ENCODE assay signal across 9 cellular contexts in genomic region chrX:8364369-8365141, GRCh38.
DNase-seq lines count a peak whose midpoint lies in the region; ATAC-seq, FAIRE-seq and TF ChIP-seq lines count a peak whose summit lies in the region.
"Had no signal": no experiment of that assay in that cellular context is flagged by ENCODE, and none has a peak within 500 bp of the region (broad histone marks: within the 10 kb centered on the region; RNA-seq: fewer than 3 reads in every experiment).

No MANE protein-coding gene starts in this region.

- H2AFZ ChIP-seq in GM12878 (ENCODE audit: control insufficient read depth, low read depth, low read length) (no peak overlapping the region), neural progenitor cell (replicated peaks) (no peak overlapping the region)

- peak; percentile 42 for DNase-seq in DMS153 (lab: John Stamatoyannopoulos, UW)
- DNase-seq in DMS153 treated with DMSO at 0.1 percent for 48 hours (lab: John Stamatoyannopoulos, UW; ENCODE audit: unreplicated experiment), result no peak
- DNase-seq in NCI-H2227 (lab: John Stamatoyannopoulos, UW; ENCODE audit: unreplicated experiment), result peak; percentile 17
- DNase-seq in GM12878 (ENCODE audit: low read depth, low spot score), result no peak
- DNase-seq in neural progenitor cell (ENCODE audit: low spot score), result peak; percentile 68
- DNase-seq in stimulated activated effector memory CD8-positive, alpha-beta T cell treated with anti-CD3 and anti-CD28 coated beads, Interleukin-12 subunit alpha, Interleukin-12 subunit beta, amount 100 ng/mL, for 72 hours (ENCODE audit: low spot score in 2 of 2), result no peak
- DNase-seq in central memory CD4-positive, alpha-beta T cell, result no peak

- no peaks in the 10 kb centered on the region for H3K79me2 ChIP-seq in GM12878 (ENCODE audit: control insufficient read depth, insufficient read depth, low read length)
- no peaks in the 10 kb centered on the region for H3K79me2 ChIP-seq in neural progenitor cell (ENCODE audit: low read depth)

- TF ChIP-seq RAD21 in GM12878 (IDR thresholded peaks at IDR 0.05; ENCODE audit: insufficient read depth, low read depth, low read length), result no peak

- TF ChIP-seq POLR2A in GM12878 (IDR thresholded peaks at IDR 0.05; ENCODE audit: low read depth, low read length), result no peak

- H3K27me3 ChIP-seq in GM12878 (replicated peaks in 1 of 2; ENCODE audit: control insufficient read depth in 2 of 2, insufficient read depth in 2 of 2, low read length in 1 of 2), result no peaks in the 10 kb centered on the region
- H3K27me3 ChIP-seq in neural progenitor cell, result no peaks in the 10 kb centered on the region

- RAD21 ChIA-PET in GM12878 (lab: Charles Lee; ENCODE audit: unreplicated experiment), result interaction anchor here (0.8 to 1.0 kb wide), 2 partner anchors 374 to 377 kb away, joined by 3 to 4 read pairs; no protein-coding TSS in a partner anchor

- H3K27ac ChIP-seq in GM12878 (ENCODE audit: control insufficient read depth, insufficient read depth) (no peak overlapping the region), neural progenitor cell (no peak overlapping the region)

- ATAC-seq in GM12878 (peak; percentile 81), esophagus mucosa (no peak)
- ATAC-seq in stimulated activated effector memory CD8-positive, alpha-beta T cell treated with anti-CD3 and anti-CD28 coated beads, Interleukin-12 subunit alpha, Interleukin-12 subunit beta, amount 100 ng/mL, for 72 hours, result no peak

- no peak overlapping the region for H3K4me3 Mint-ChIP-seq in neural progenitor cell
- H3K4me3 Mint-ChIP-seq in stimulated activated effector memory CD8-positive, alpha-beta T cell treated with anti-CD3 and anti-CD28 coated beads, Interleukin-12 subunit alpha, Interleukin-12 subunit beta, amount 100 ng/mL, for 72 hours, result no peak overlapping the region

- H3K36me3 ChIP-seq in GM12878 (ENCODE audit: control insufficient read depth in 2 of 2, insufficient read depth in 2 of 2, low read length in 1 of 2) (no peaks in the 10 kb centered on the region), neural progenitor cell (no peaks in the 10 kb centered on the region)

- SMC1A ChIA-PET in GM12878 (lab: Charles Lee; ENCODE audit: uncharacterized antibody, unreplicated experiment), result interaction anchor here (0.9 to 1.7 kb wide), 4 partner anchors 10 to 374 kb away, joined by 3 to 8 read pairs (median 3); no protein-coding TSS in a partner anchor

- TF ChIP-seq EP300 in GM12878 (IDR thresholded peaks at IDR 0.05; ENCODE audit: borderline replicate concordance in 1 of 2, control insufficient read depth in 1 of 2, low read depth in 2 of 2, low read length in 2 of 2), result no peak

- no peaks in the 10 kb centered on the region for H3F3A ChIP-seq in neural progenitor cell (ENCODE audit: low read depth)

- no peaks in the 10 kb centered on the region for H3K9me3 Mint-ChIP-seq in neural progenitor cell
- peaks cover 5% of the 10 kb centered on the region for H3K9me3 Mint-ChIP-seq in stimulated activated effector memory CD8-positive, alpha-beta T cell treated with anti-CD3 and anti-CD28 coated beads, Interleukin-12 subunit alpha, Interleukin-12 subunit beta, amount 100 ng/mL, for 72 hours

- POLR2A ChIA-PET in GM12878 (lab: Charles Lee), result no interaction called here

- H3K27me3 Mint-ChIP-seq in neural progenitor cell (ENCODE audit: insufficient read depth, low read depth), result no peaks in the 10 kb centered on the region

- H3K4me2 ChIP-seq in GM12878 (ENCODE audit: control insufficient read depth, insufficient read depth) (no peak overlapping the region), neural progenitor cell (no peak overlapping the region)

- no TSS peak for BruUV-seq in GM12878 (replicated peaks; lab: Mats Ljungman, UMichigan)

- H3K9me3 ChIP-seq in GM12878 (replicated peaks; ENCODE audit: control insufficient read depth, insufficient read depth, low read length) (no peaks in the 10 kb centered on the region), neural progenitor cell (ENCODE audit: low read depth) (no peaks in the 10 kb centered on the region)

- CTCF ChIA-PET in GM12878 (lab: Yijun Ruan, JAX), result interaction anchor here (0.7 to 2.0 kb wide), 12 partner anchors 10 to 377 kb away, joined by 3 to 7 read pairs (median 3); no protein-coding TSS in a partner anchor

- H3K4me3 ChIP-seq in GM12878 (no peak overlapping the region), neural progenitor cell (no peak overlapping the region)

- WGBS in GM12878 (ENCODE audit: insufficient coverage, insufficient replicate concordance, low lambda C conversion rate, missing lambda C conversion rate), result 27% methylated on average over 13 of the region's 13 CpGs

- in situ Hi-C loops in GM12878 (cut with MboI), result no loop called here

- TF ChIP-seq CTCF in GM12878 (IDR thresholded peaks at IDR 0.05 in 2 of 3, conservative IDR thresholded peaks at IDR 0.05 in 1 of 3; ENCODE audit: control insufficient read depth in 2 of 3, extremely low read depth in 1 of 3, insufficient read depth in 1 of 3, low read depth in 3 of 3, low read length in 3 of 3) (peak; percentile 19 to 35 (median 33); a peak in 4 of 6 replicates), neural progenitor cell (IDR thresholded peaks at IDR 0.05) (peak; percentile 66)

- H3K36me3 Mint-ChIP-seq in neural progenitor cell, result no peaks in the 10 kb centered on the region
- no peaks in the 10 kb centered on the region for H3K36me3 Mint-ChIP-seq in stimulated activated effector memory CD8-positive, alpha-beta T cell treated with anti-CD3 and anti-CD28 coated beads, Interleukin-12 subunit alpha, Interleukin-12 subunit beta, amount 100 ng/mL, for 72 hours

- FAIRE-seq in GM12878 (lab: Jason Lieb, UNC), result no peak
- FAIRE-seq: A204.1 had no signal

- no peak overlapping the region for H3K9ac ChIP-seq in GM12878 (ENCODE audit: control insufficient read depth, insufficient read depth, low read length)
- no peak overlapping the region for H3K9ac ChIP-seq in neural progenitor cell

- no peaks in the 10 kb centered on the region for H3K4me1 Mint-ChIP-seq in neural progenitor cell
- no peaks in the 10 kb centered on the region for H3K4me1 Mint-ChIP-seq in stimulated activated effector memory CD8-positive, alpha-beta T cell treated with anti-CD3 and anti-CD28 coated beads, Interleukin-12 subunit alpha, Interleukin-12 subunit beta, amount 100 ng/mL, for 72 hours

- H3K27ac Mint-ChIP-seq in neural progenitor cell, result no peak overlapping the region
- no peak overlapping the region for H3K27ac Mint-ChIP-seq in stimulated activated effector memory CD8-positive, alpha-beta T cell treated with anti-CD3 and anti-CD28 coated beads, Interleukin-12 subunit alpha, Interleukin-12 subunit beta, amount 100 ng/mL, for 72 hours

- H4K20me1 ChIP-seq in GM12878 (ENCODE audit: control insufficient read depth, insufficient read depth) (no peaks in the 10 kb centered on the region), neural progenitor cell (ENCODE audit: low read depth) (no peaks in the 10 kb centered on the region)

- intact Hi-C loops in GM12878 (cut with micrococcal nuclease; ENCODE audit: unreplicated experiment), result loop anchor here (2.0 to 5.0 kb wide), 2 partner anchors 367 to 374 kb away; no protein-coding TSS in a partner anchor

- H3K4me1 ChIP-seq in GM12878 (ENCODE audit: control insufficient read depth, insufficient read depth, low read length), result no peaks in the 10 kb centered on the region
- H3K4me1 ChIP-seq in neural progenitor cell, result no peaks in the 10 kb centered on the region

TF ChIP-seq in GM12878, 131 proteins besides CTCF, POLR2A, EP300 and RAD21:
- TF ChIP-seq ATF3 (IDR thresholded peaks at IDR 0.05; ENCODE audit: borderline replicate concordance, extremely low read depth, low read depth, low read length), result no peak

Comparison
In these comparisons a context has a peak if more than half of its experiments do, and no peak if none do; other contexts are left out.
1. DNase-seq: peak in DMS153 (single experiment), NCI-H2227 (single experiment) and neural progenitor cell (single experiment); none in DMS153 treated with DMSO at 0.1 percent for 48 hours (single experiment), GM12878 (single experiment), stimulated activated effector memory CD8-positive, alpha-beta T cell treated with anti-CD3 and anti-CD28 coated beads, Interleukin-12 subunit alpha, Interleukin-12 subunit beta, amount 100 ng/mL, for 72 hours (0 of 2) and central memory CD4-positive, alpha-beta T cell (single experiment).